In the genomic region with DNA sequence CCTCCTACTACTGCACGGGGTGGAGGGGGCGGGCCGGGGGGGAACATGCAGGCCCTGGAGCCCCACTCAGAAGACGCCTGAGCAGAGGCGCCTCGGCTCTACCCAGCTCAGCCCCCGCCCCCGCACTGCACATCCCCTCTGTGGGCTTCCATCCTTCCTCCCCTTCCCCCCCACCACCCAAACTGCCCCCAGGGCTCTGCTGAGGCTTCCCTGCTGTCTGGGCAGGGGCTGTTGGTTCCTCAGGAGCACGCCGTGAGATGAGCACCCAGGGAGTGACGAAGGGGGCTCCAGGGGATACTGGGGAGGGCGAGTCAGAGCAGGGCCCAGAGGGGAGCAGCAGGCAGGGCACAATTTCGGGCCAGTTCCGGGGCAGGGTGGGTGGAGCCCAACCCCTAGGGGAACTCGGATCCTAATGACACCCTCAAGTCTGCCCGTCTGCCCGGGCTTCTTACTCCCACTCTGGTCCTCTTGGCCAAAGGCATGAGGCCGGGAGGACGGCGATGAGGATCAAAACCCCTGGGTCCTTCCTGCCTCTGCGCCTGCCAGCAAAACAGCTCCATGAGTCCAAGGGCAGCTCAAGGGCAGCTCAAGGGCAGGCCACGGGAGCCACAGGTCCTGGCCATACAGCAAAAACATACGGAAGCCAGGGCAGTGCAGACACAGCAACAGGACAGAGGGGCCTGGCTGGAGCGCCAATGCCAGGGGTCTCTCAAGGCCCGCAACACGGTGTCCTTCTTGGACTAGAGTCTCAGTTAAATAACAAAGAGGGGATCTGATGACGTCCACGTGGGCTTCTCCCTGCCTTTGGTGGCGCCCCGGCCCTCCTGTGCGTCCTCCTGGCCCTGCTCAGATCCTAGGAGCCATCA, we compare ENCODE assay signal across 1 cellular context.
TF ChIP-seq lines count a peak whose summit lies in the region.

No MANE protein-coding gene starts in this region.

TF ChIP-seq in GM23338, 12 proteins besides CTCF, POLR2A, EP300 and RAD21 (continued from another document):
- TF ChIP-seq, protein P1, sequence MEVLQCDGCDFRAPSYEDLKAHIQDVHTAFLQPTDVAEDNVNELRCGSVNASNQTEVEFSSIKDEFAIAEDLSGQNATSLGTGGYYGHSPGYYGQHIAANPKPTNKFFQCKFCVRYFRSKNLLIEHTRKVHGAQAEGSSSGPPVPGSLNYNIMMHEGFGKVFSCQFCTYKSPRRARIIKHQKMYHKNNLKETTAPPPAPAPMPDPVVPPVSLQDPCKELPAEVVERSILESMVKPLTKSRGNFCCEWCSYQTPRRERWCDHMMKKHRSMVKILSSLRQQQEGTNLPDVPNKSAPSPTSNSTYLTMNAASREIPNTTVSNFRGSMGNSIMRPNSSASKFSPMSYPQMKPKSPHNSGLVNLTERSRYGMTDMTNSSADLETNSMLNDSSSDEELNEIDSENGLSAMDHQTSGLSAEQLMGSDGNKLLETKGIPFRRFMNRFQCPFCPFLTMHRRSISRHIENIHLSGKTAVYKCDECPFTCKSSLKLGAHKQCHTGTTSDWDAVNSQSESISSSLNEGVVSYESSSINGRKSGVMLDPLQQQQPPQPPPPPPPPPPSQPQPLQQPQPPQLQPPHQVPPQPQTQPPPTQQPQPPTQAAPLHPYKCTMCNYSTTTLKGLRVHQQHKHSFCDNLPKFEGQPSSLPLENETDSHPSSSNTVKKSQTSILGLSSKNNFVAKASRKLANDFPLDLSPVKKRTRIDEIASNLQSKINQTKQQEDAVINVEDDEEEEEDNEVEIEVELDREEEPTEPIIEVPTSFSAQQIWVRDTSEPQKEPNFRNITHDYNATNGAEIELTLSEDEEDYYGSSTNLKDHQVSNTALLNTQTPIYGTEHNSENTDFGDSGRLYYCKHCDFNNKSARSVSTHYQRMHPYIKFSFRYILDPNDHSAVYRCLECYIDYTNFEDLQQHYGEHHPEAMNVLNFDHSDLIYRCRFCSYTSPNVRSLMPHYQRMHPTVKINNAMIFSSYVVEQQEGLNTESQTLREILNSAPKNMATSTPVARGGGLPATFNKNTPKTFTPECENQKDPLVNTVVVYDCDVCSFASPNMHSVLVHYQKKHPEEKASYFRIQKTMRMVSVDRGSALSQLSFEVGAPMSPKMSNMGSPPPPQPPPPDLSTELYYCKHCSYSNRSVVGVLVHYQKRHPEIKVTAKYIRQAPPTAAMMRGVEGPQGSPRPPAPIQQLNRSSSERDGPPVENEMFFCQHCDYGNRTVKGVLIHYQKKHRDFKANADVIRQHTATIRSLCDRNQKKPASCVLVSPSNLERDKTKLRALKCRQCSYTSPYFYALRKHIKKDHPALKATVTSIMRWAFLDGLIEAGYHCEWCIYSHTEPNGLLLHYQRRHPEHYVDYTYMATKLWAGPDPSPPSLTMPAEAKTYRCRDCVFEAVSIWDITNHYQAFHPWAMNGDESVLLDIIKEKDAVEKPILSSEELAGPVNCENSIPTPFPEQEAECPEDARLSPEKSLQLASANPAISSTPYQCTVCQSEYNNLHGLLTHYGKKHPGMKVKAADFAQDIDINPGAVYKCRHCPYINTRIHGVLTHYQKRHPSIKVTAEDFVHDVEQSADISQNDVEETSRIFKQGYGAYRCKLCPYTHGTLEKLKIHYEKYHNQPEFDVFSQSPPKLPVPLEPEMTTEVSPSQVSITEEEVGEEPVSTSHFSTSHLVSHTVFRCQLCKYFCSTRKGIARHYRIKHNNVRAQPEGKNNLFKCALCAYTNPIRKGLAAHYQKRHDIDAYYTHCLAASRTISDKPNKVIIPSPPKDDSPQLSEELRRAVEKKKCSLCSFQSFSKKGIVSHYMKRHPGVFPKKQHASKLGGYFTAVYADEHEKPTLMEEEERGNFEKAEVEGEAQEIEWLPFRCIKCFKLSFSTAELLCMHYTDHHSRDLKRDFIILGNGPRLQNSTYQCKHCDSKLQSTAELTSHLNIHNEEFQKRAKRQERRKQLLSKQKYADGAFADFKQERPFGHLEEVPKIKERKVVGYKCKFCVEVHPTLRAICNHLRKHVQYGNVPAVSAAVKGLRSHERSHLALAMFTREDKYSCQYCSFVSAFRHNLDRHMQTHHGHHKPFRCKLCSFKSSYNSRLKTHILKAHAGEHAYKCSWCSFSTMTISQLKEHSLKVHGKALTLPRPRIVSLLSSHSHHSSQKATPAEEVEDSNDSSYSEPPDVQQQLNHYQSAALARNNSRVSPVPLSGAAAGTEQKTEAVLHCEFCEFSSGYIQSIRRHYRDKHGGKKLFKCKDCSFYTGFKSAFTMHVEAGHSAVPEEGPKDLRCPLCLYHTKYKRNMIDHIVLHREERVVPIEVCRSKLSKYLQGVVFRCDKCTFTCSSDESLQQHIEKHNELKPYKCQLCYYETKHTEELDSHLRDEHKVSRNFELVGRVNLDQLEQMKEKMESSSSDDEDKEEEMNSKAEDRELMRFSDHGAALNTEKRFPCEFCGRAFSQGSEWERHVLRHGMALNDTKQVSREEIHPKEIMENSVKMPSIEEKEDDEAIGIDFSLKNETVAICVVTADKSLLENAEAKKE (CRISPR knock-in tag; IDR thresholded peaks at IDR 0.05) = no peak
- TF ChIP-seq ZNF331 (CRISPR knock-in tag; IDR thresholded peaks at IDR 0.05; ENCODE audit: low read depth) (no peak), STAT1 (IDR thresholded peaks at IDR 0.05; ENCODE audit: unreplicated experiment) (no peak), ZNF114 (CRISPR knock-in tag; IDR thresholded peaks at IDR 0.05) (no peak), CREB1 (CRISPR knock-in tag; IDR thresholded peaks at IDR 0.05; ENCODE audit: low read depth) (no peak), EZH2 (IDR thresholded peaks at IDR 0.05; ENCODE audit: low read depth, unreplicated experiment) (no peak), POLR2AphosphoS5 (IDR thresholded peaks at IDR 0.05; ENCODE audit: low read depth) (no peak)
- TF ChIP-seq, protein P2, sequence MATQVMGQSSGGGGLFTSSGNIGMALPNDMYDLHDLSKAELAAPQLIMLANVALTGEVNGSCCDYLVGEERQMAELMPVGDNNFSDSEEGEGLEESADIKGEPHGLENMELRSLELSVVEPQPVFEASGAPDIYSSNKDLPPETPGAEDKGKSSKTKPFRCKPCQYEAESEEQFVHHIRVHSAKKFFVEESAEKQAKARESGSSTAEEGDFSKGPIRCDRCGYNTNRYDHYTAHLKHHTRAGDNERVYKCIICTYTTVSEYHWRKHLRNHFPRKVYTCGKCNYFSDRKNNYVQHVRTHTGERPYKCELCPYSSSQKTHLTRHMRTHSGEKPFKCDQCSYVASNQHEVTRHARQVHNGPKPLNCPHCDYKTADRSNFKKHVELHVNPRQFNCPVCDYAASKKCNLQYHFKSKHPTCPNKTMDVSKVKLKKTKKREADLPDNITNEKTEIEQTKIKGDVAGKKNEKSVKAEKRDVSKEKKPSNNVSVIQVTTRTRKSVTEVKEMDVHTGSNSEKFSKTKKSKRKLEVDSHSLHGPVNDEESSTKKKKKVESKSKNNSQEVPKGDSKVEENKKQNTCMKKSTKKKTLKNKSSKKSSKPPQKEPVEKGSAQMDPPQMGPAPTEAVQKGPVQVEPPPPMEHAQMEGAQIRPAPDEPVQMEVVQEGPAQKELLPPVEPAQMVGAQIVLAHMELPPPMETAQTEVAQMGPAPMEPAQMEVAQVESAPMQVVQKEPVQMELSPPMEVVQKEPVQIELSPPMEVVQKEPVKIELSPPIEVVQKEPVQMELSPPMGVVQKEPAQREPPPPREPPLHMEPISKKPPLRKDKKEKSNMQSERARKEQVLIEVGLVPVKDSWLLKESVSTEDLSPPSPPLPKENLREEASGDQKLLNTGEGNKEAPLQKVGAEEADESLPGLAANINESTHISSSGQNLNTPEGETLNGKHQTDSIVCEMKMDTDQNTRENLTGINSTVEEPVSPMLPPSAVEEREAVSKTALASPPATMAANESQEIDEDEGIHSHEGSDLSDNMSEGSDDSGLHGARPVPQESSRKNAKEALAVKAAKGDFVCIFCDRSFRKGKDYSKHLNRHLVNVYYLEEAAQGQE (IDR thresholded peaks at IDR 0.05; ENCODE audit: unreplicated experiment) = no peak
TF ChIP-seq in GM23338: peak in this region for 0.
